ENCODE assay signal across 8 cellular contexts in genomic region chr7:55365103-55365679, GRCh38. TPM values are rescaled to one million over a fixed set of nuclear protein-coding genes. Genes with fewer than 3 reads are reported as not detected.
DNase-seq lines count a peak whose midpoint lies in the region; ATAC-seq and TF ChIP-seq lines count a peak whose summit lies in the region.

Gene LANCL2 (plus strand): TSS chr7:55365337. CDS start chr7:55366026, 689 bp downstream.

- H3K4me1 ChIP-seq in urinary bladder (ENCODE audit: insufficient read depth): no peaks in the 10 kb centered on the region

- no peaks in the 10 kb centered on the region for H3K36me3 Mint-ChIP-seq in neural crest cell (ENCODE audit: low read depth)

- H3K27ac Mint-ChIP-seq in neural crest cell (ENCODE audit: unreplicated experiment): peak within 1 kb of the TSS; percentile 98

- no peak for TF ChIP-seq CTCF in fibroblast of mammary gland (conservative IDR thresholded peaks at IDR 0.05; ENCODE audit: control insufficient read depth, insufficient read depth, low read depth, low read length)
- TF ChIP-seq CTCF in neural crest cell (conservative IDR thresholded peaks at IDR 0.05): no peak

- peak; percentile 9 for DNase-seq in activated gamma-delta T cell treated with anti-CD3 and anti-CD28 coated beads, Interleukin-2, amount 50 U/mL, for 16 hours (ENCODE audit: low read depth)
- DNase-seq in activated gamma-delta T cell (lab: John Stamatoyannopoulos, UW) (no peak), NCI-H2081 treated with DMSO at 0.1 percent for 48 hours (lab: John Stamatoyannopoulos, UW) (peak; percentile 36), fibroblast of mammary gland (ENCODE audit: low read depth) (peak; percentile 48), neural crest cell (ENCODE audit: low read depth, low spot score) (no peak)
- DNase-seq in activated CD8-positive, alpha-beta memory T cell treated with anti-CD3 and anti-CD28 coated beads for 4 hours (ENCODE audit: low read depth in 2 of 2): peak; percentile 4 to 13

- H3K27ac ChIP-seq in urinary bladder (ENCODE audit: low read depth): peak within 1 kb of the TSS; percentile 99

- H3K9me3 Mint-ChIP-seq in neural crest cell: no peaks in the 10 kb centered on the region

- H3K36me3 ChIP-seq in urinary bladder (ENCODE audit: insufficient read depth): no peaks in the 10 kb centered on the region

- ATAC-seq in HG02884 (IDR thresholded peaks at IDR 0.05; ENCODE audit: unreplicated experiment): peak; percentile 27

- H3K4me3 ChIP-seq in fibroblast of mammary gland (ENCODE audit: control insufficient read depth, low read depth, low read length) (peak within 1 kb of the TSS; percentile 97), urinary bladder (ENCODE audit: low read depth, low read length) (peak within 1 kb of the TSS; percentile 96)

- WGBS in urinary bladder: under 1% methylated on average over 32 of the region's 32 CpGs

- H3K4me3 Mint-ChIP-seq in neural crest cell: peak within 1 kb of the TSS; percentile 99

- H3K4me1 Mint-ChIP-seq in neural crest cell: peaks cover 10% of the 10 kb centered on the region

- H3K27me3 Mint-ChIP-seq in neural crest cell (ENCODE audit: low read depth): peaks cover 2% of the 10 kb centered on the region

RNA-seq across cellular contexts. Expression of gene LANCL2, which starts in this region (rescaled TPM):
- 23.0 and 23.4 TPM in 2 replicates for total RNA-seq in neural crest cell
- 13.2 TPM for total RNA-seq in urinary bladder
- polyA plus RNA-seq in urinary bladder: 7.5 TPM

Comparison
In these comparisons a context has a peak if more than half of its experiments do, and no peak if none do; other contexts are left out.
1. DNase-seq: peak in activated gamma-delta T cell treated with anti-CD3 and anti-CD28 coated beads, Interleukin-2, amount 50 U/mL, for 16 hours (single experiment), NCI-H2081 treated with DMSO at 0.1 percent for 48 hours (single experiment), activated CD8-positive, alpha-beta memory T cell treated with anti-CD3 and anti-CD28 coated beads for 4 hours (2 of 2) and fibroblast of mammary gland (single experiment); none in activated gamma-delta T cell (single experiment) and neural crest cell (single experiment).